ENCODE assay signal across 9 cellular contexts in the genomic region with DNA sequence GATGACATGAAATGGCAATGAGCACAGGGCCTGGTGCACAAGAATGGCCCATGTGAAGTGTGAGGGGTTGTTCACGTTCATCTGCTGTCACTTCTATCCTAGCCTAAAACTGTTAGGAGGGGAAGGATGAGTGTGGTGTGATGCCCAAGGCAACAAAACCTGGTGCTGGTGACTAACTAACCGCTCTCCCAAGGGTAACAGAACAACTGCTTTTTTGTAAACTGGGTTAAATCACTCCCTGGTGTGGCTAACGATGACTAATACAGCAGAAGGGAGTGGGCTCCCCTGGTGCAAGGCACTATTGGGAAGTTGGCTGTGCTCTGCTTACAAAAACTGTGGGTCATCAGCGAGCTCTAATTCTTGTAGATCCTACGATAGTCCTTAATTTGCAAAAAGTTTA.
DNase-seq lines count a peak whose midpoint lies in the region; ATAC-seq, FAIRE-seq and TF ChIP-seq lines count a peak whose summit lies in the region.
"Had no signal": no experiment of that assay in that cellular context is flagged by ENCODE, and none has a peak within 500 bp of the region (broad histone marks: within the 10 kb centered on the region; RNA-seq: fewer than 3 reads in every experiment).

No MANE protein-coding gene starts in this region.

- H3K9ac ChIP-seq in keratinocyte (ENCODE audit: control insufficient read depth, extremely low read depth, insufficient read depth, low read length) (no peak overlapping the region), MM.1S (ENCODE audit: low read length) (no peak overlapping the region), endodermal cell (ENCODE audit: extremely low read depth, low read length, poor library complexity, severe bottlenecking) (no peak overlapping the region)

- TF ChIP-seq CTCF in RWPE1 (conservative IDR thresholded peaks at IDR 0.05; ENCODE audit: low read depth) (no peak), keratinocyte (optimal IDR thresholded peaks at IDR 0.05 in 1 of 3, IDR thresholded peaks at IDR 0.05 in 1 of 3, conservative IDR thresholded peaks at IDR 0.05 in 1 of 3; ENCODE audit: extremely low read depth in 1 of 3, insufficient read depth in 2 of 3, low read length in 3 of 3) (no peak), MM.1S (IDR thresholded peaks at IDR 0.05; ENCODE audit: low read length) (no peak), endodermal cell (conservative IDR thresholded peaks at IDR 0.05) (no peak)

- ATAC-seq in HG02571 (IDR thresholded peaks at IDR 0.05; ENCODE audit: unreplicated experiment), result peak; percentile 40

- no peak overlapping the region for H3K4me3 Mint-ChIP-seq in endodermal cell

- dilution Hi-C loops in keratinocyte (cut with MboI; ENCODE audit: extremely low pct_ligation_motif_present, low sequenced_read_pairs), result no loop called here

- H3K27ac ChIP-seq in RWPE1 (no peak overlapping the region), keratinocyte (ENCODE audit: control insufficient read depth, insufficient read depth, low read length) (no peak overlapping the region), MM.1S (ENCODE audit: low read length) (no peak overlapping the region), endodermal cell (ENCODE audit: low read depth, low read length) (no peak overlapping the region)

- H3K27me3 Mint-ChIP-seq in endodermal cell (ENCODE audit: insufficient read depth), result peaks cover 33% of the 10 kb centered on the region

- no peak overlapping the region for H3K4me2 ChIP-seq in keratinocyte (ENCODE audit: control insufficient read depth, extremely low read depth, insufficient read depth, low read depth, low read length)
- no peak overlapping the region for H3K4me2 ChIP-seq in MM.1S (ENCODE audit: low read depth, low read length)

- H3K27me3 ChIP-seq in keratinocyte (ENCODE audit: control insufficient read depth, extremely low read depth, insufficient read depth, low read length) (no peaks in the 10 kb centered on the region), MM.1S (replicated peaks; ENCODE audit: insufficient read depth, low read length) (no peaks in the 10 kb centered on the region), endodermal cell (ENCODE audit: control insufficient read depth, insufficient read depth, low read length, poor library complexity, severe bottlenecking) (peaks cover 35% of the 10 kb centered on the region)

- H2AFZ ChIP-seq in keratinocyte (ENCODE audit: control insufficient read depth, low read length) (no peak overlapping the region), MM.1S (ENCODE audit: low read length) (no peak overlapping the region)

- FAIRE-seq in keratinocyte (lab: Jason Lieb, UNC), result peak; percentile 17
- FAIRE-seq: colon had no signal

- 63 to 85% methylated on average over 2 to 5 of the region's 5 CpGs for WGBS in endodermal cell (ENCODE audit: insufficient coverage in 1 of 2, insufficient read length in 1 of 2), 2 experiments

- H3K9me1 ChIP-seq in keratinocyte (ENCODE audit: control insufficient read depth, extremely low read depth, insufficient read depth, low read length), result no peaks in the 10 kb centered on the region

- CTCF ChIA-PET in RWPE1 (lab: Yijun Ruan, JAX), result no interaction called here

- H4K20me1 ChIP-seq in keratinocyte (ENCODE audit: control insufficient read depth, extremely low read depth, insufficient read depth, low read length) (no peaks in the 10 kb centered on the region), MM.1S (ENCODE audit: insufficient read depth, low read length) (no peaks in the 10 kb centered on the region)

- H3K9me3 ChIP-seq in keratinocyte (ENCODE audit: control insufficient read depth, low read depth, low read length) (no peaks in the 10 kb centered on the region), MM.1S (replicated peaks; ENCODE audit: insufficient read depth, low read length) (no peaks in the 10 kb centered on the region), endodermal cell (ENCODE audit: control insufficient read depth, low read length) (peaks cover 6% of the 10 kb centered on the region)

- no peak overlapping the region for H3K27ac Mint-ChIP-seq in endodermal cell

- peak; percentile 61 for DNase-seq in GM04504 (ENCODE audit: low read depth)
- peak; percentile 59 for DNase-seq in RWPE1 (ENCODE audit: low spot score)
- DNase-seq in keratinocyte (ENCODE audit: low read depth, low spot score), result peak; percentile 11
- no peak for DNase-seq in NCI-H1092 treated with DMSO at 0.1 percent for 48 hours (lab: John Stamatoyannopoulos, UW)
- no peak for DNase-seq in MM.1S
- DNase-seq in endodermal cell, result no peak
- no peak for DNase-seq in stimulated activated CD4-positive, alpha-beta T cell treated with anti-CD3 and anti-CD28 coated beads, Interleukin-4, amount 100 ng/mL, for 1 hour

- peaks cover 25% of the 10 kb centered on the region for H3K4me1 Mint-ChIP-seq in endodermal cell

- no peaks in the 10 kb centered on the region for H3F3A ChIP-seq in MM.1S (ENCODE audit: insufficient read depth, low read length)

- no peaks in the 10 kb centered on the region for H3K9me3 Mint-ChIP-seq in endodermal cell

- H3K79me2 ChIP-seq in keratinocyte (ENCODE audit: control insufficient read depth, insufficient read depth, low read length) (no peaks in the 10 kb centered on the region), MM.1S (ENCODE audit: low read length) (no peaks in the 10 kb centered on the region)

- H3K36me3 ChIP-seq in keratinocyte (ENCODE audit: control insufficient read depth in 2 of 2, extremely low read depth in 1 of 2, insufficient read depth in 2 of 2, low read length in 2 of 2) (no peaks in the 10 kb centered on the region), MM.1S (replicated peaks; ENCODE audit: insufficient read depth, low read length) (no peaks in the 10 kb centered on the region), endodermal cell (ENCODE audit: control insufficient read depth, insufficient read depth, low read length) (no peaks in the 10 kb centered on the region)

- H3K36me3 Mint-ChIP-seq in endodermal cell (ENCODE audit: low read depth), result no peaks in the 10 kb centered on the region

- no peaks in the 10 kb centered on the region for H3K9me2 ChIP-seq in MM.1S (replicated peaks; ENCODE audit: insufficient read depth, low read length)

- no peak overlapping the region for H3K4me3 ChIP-seq in keratinocyte (ENCODE audit: control insufficient read depth in 2 of 3, extremely low read depth in 1 of 3, insufficient read depth in 2 of 3, low read depth in 1 of 3, low read length in 3 of 3)
- H3K4me3 ChIP-seq in MM.1S (ENCODE audit: low read length), result no peak overlapping the region
- H3K4me3 ChIP-seq in endodermal cell (ENCODE audit: low read length), result no peak overlapping the region

- POLR2A ChIA-PET in RWPE1 (lab: Yijun Ruan, JAX; ENCODE audit: low non-redundant PET), result no interaction called here

- H3K4me1 ChIP-seq in keratinocyte (ENCODE audit: control insufficient read depth, extremely low read depth, insufficient read depth, low read length), result no peaks in the 10 kb centered on the region
- no peaks in the 10 kb centered on the region for H3K4me1 ChIP-seq in MM.1S (ENCODE audit: low read length)
- H3K4me1 ChIP-seq in endodermal cell (ENCODE audit: control insufficient read depth, insufficient read depth, low read length), result no peaks in the 10 kb centered on the region

Comparison
In these comparisons a context has a peak if more than half of its experiments do, and no peak if none do; other contexts are left out.
1. DNase-seq: peak in GM04504 (single experiment), RWPE1 (single experiment) and keratinocyte (single experiment); none in NCI-H1092 treated with DMSO at 0.1 percent for 48 hours (single experiment), MM.1S (single experiment), endodermal cell (single experiment) and stimulated activated CD4-positive, alpha-beta T cell treated with anti-CD3 and anti-CD28 coated beads, Interleukin-4, amount 100 ng/mL, for 1 hour (single experiment).